Comparison of ENCODE assay signal across 11 cellular contexts in the genomic region with DNA sequence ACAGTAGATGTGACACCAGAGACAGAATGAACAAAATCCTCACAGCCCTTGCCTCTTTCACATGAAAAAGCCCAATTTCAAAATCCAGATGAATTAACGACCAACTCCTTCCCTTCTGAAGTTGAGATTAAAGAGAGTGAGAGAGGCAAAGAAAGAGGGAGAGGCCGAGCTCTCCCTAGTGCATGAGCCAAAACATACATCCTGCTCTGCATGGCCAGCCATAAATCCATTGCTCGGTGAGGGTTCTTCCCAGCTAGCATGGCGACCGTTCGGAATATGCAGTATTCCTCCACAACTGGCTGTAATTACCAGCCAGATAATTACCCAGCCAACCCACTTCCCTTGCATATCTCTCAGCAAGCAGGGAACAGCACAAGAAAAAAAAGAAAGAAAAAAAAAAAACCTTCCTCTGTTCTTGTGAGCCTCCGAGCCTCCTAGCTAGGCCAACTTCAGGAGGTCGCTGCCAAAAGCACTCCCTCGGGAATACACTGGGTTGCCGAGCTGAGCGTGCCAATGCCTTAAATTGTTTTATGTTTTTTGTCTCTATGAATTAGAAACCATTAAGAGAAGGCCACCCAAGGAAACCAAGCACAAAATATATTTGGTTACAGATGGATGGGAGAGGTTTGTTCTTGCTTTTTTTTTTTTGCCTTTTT.
A peak's percentile ranks its signal among the peaks of the same experiment; 100 is the strongest.
DNase-seq lines count a peak whose midpoint lies in the region; ATAC-seq and TF ChIP-seq lines count a peak whose summit lies in the region.
"Had no signal": no experiment of that assay in that cellular context is flagged by ENCODE, and none has a peak within 500 bp of the region (broad histone marks: within the 10 kb centered on the region; RNA-seq: fewer than 3 reads in every experiment).

No MANE protein-coding gene starts in this region.

- peak; percentile 25 for DNase-seq in AG09319 (ENCODE audit: extremely low read depth, low read depth)
- DNase-seq in fibroblast of mammary gland (ENCODE audit: low read depth), result peak; percentile 62
- peak; percentile 27 for DNase-seq in omental fat pad (ENCODE audit: low spot score)
- no peak for DNase-seq in substantia nigra (lab: John Stamatoyannopoulos, UW)
- DNase-seq in dedifferentiated amniotic fluid mesenchymal stem cell (ENCODE audit: extremely low spot score), result no peak
- no peak for DNase-seq in breast epithelium (ENCODE audit: low spot score in 2 of 2)
- DNase-seq: Kasumi-1, NCI-H2081, WERI-Rb-1 had no signal

- POLR2A ChIA-PET in HEK293 (lab: Yijun Ruan, JAX), result no interaction called here

- H3K36me3 ChIP-seq in HEK293 (ENCODE audit: control insufficient read depth in 2 of 2, insufficient read depth in 1 of 2, low read length in 2 of 2) (no peaks in the 10 kb centered on the region), breast epithelium (no peaks in the 10 kb centered on the region)
- H3K36me3 ChIP-seq: WERI-Rb-1 had no signal

- H3K4me1 ChIP-seq in HEK293 (ENCODE audit: control insufficient read depth, insufficient read depth, low read length) (no peaks in the 10 kb centered on the region), breast epithelium (peaks cover 0 to 5% of the 10 kb centered on the region in 2 donors)

- H3K27ac ChIP-seq in HEK293 (ENCODE audit: extremely low read depth, low read depth, low read length) (no peak overlapping the region), substantia nigra (ENCODE audit: low read depth, low read length, poor library complexity, severe bottlenecking) (no peak overlapping the region), breast epithelium (no peak overlapping the region)
- H3K27ac ChIP-seq: WERI-Rb-1 had no signal

- no peaks in the 10 kb centered on the region for H3K27me3 ChIP-seq in breast epithelium

- intact Hi-C loops in breast epithelium (cut with DNase I; ENCODE audit: low total_unique reads), result loop anchor here (5.0 kb wide), 1 partner anchor 483 kb away; no protein-coding TSS in a partner anchor

- ATAC-seq in omental fat pad (ENCODE audit: low FRiP score) (peak; percentile 21), HG02884 (IDR thresholded peaks at IDR 0.05; ENCODE audit: unreplicated experiment) (no peak)

- TF ChIP-seq CTCF in AG09319 (IDR thresholded peaks at IDR 0.05; ENCODE audit: low read depth, low read length), result no peak
- TF ChIP-seq CTCF in HEK293 (tag by site-specific recombination; IDR thresholded peaks at IDR 0.05), result no peak
- no peak for TF ChIP-seq CTCF in fibroblast of mammary gland (conservative IDR thresholded peaks at IDR 0.05; ENCODE audit: control insufficient read depth, insufficient read depth, low read depth, low read length)
- no peak for TF ChIP-seq CTCF in omental fat pad (IDR thresholded peaks at IDR 0.05)
- no peak for TF ChIP-seq CTCF in breast epithelium (IDR thresholded peaks at IDR 0.05)

- H3K4me3 ChIP-seq in HEK293 (ENCODE audit: low read depth, low read length) (no peak overlapping the region), fibroblast of mammary gland (ENCODE audit: control insufficient read depth, low read depth, low read length) (no peak overlapping the region), breast epithelium (no peak overlapping the region)

- no peaks in the 10 kb centered on the region for H3K9me3 ChIP-seq in HEK293 (ENCODE audit: control insufficient read depth, insufficient read depth, low read depth, low read length)
- no peaks in the 10 kb centered on the region for H3K9me3 ChIP-seq in breast epithelium

- no peak for TF ChIP-seq POLR2A in breast epithelium (IDR thresholded peaks at IDR 0.05)

- CTCF ChIA-PET in HEK293 (lab: Yijun Ruan, JAX), result no interaction called here

TF ChIP-seq in HEK293, 187 proteins besides CTCF, POLR2A, EP300 and RAD21:
- TF ChIP-seq REST (tag by site-specific recombination; IDR thresholded peaks at IDR 0.05) (no peak), ZBTB20 (tag by site-specific recombination; IDR thresholded peaks at IDR 0.05) (peak; percentile 40; the same call in 1 of the 2 replicates), ZNF404 (tag by site-specific recombination; IDR thresholded peaks at IDR 0.05) (no peak), ZNF19 (tag by site-specific recombination; IDR thresholded peaks at IDR 0.05; ENCODE audit: low read depth) (no peak)

Comparison
In these comparisons a context has a peak if more than half of its experiments do, and no peak if none do; other contexts are left out.
1. DNase-seq: peak in AG09319 (single experiment), fibroblast of mammary gland (single experiment) and omental fat pad (single experiment); none in substantia nigra (0 of 49), dedifferentiated amniotic fluid mesenchymal stem cell (single experiment) and breast epithelium (0 of 2).